ENCODE assay signal across 16 cellular contexts in genomic region chr14:70789361-70789760, GRCh38. TPM values are rescaled to one million over a fixed set of nuclear protein-coding genes. Genes with fewer than 3 reads are reported as not detected.
DNase-seq lines count a peak whose midpoint lies in the region; ATAC-seq and TF ChIP-seq lines count a peak whose summit lies in the region.
"Had no signal": no experiment of that assay in that cellular context is flagged by ENCODE, and none has a peak within 500 bp of the region (broad histone marks: within the 10 kb centered on the region; RNA-seq: fewer than 3 reads in every experiment).

No MANE protein-coding gene starts in this region.

- H3K9me3 ChIP-seq in RWPE2 (ENCODE audit: severe bottlenecking): no peaks in the 10 kb centered on the region
- H3K9me3 ChIP-seq in testis: no peaks in the 10 kb centered on the region
- no peaks in the 10 kb centered on the region for H3K9me3 ChIP-seq in right lobe of liver
- H3K9me3 ChIP-seq: right atrium auricular region, thoracic aorta had no signal

- TF ChIP-seq CTCF in RWPE2 (IDR thresholded peaks at IDR 0.05; ENCODE audit: poor library complexity, severe bottlenecking) (no peak), fibroblast of pulmonary artery (IDR thresholded peaks at IDR 0.05; ENCODE audit: low read length, missing control alignments) (no peak), testis (IDR thresholded peaks at IDR 0.05) (no peak), right lobe of liver (IDR thresholded peaks at IDR 0.05) (no peak)

- ATAC-seq in RWPE2 (ENCODE audit: low read depth) (peak; percentile 44), right lobe of liver (no peak)

- H3K4me3 ChIP-seq in RWPE2 (ENCODE audit: severe bottlenecking) (no peak overlapping the region), fibroblast of pulmonary artery (replicated peaks; ENCODE audit: low read depth, low read length) (no peak overlapping the region), testis (no peak overlapping the region), right lobe of liver (no peak overlapping the region)
- H3K4me3 ChIP-seq: right atrium auricular region, thoracic aorta had no signal

- 22 to 34% methylated on average over 4 of the region's 4 CpGs for WGBS in testis, 2 donors
- WGBS in right lobe of liver (ENCODE audit: insufficient coverage, low coverage, low lambda C conversion rate, missing lambda C conversion rate): 61% methylated on average over 4 of the region's 4 CpGs

- H3K4me1 ChIP-seq in RWPE2 (ENCODE audit: insufficient read depth, poor library complexity, severe bottlenecking) (peaks cover 55% of the 10 kb centered on the region), testis (peaks cover 15% of the 10 kb centered on the region), right lobe of liver (no peaks in the 10 kb centered on the region)
- H3K4me1 ChIP-seq: right atrium auricular region had no signal

- TF ChIP-seq POLR2A in testis (IDR thresholded peaks at IDR 0.05): no peak
- no peak for TF ChIP-seq POLR2A in right lobe of liver (IDR thresholded peaks at IDR 0.05)

- intact Hi-C loops in testis (cut with DNase I; ENCODE audit: low total_unique reads) (no loop called here), right lobe of liver (cut with DNase I) (no loop called here)

- H3K36me3 ChIP-seq in RWPE2 (ENCODE audit: low read depth) (peaks cover 88% of the 10 kb centered on the region), testis (ENCODE audit: low read depth, missing control alignments) (no peaks in the 10 kb centered on the region), right lobe of liver (no peaks in the 10 kb centered on the region)
- H3K36me3 ChIP-seq: right atrium auricular region, thoracic aorta had no signal

- DNase-seq in NCI-H1417 (lab: John Stamatoyannopoulos, UW) (peak in 2 of 3 experiments; percentile 8 to 52), NCI-H1417 treated with DMSO at 0.1 percent for 48 hours (lab: John Stamatoyannopoulos, UW) (no peak), RWPE2 (ENCODE audit: low spot score) (no peak), fibroblast of pulmonary artery (ENCODE audit: low read depth) (peak; percentile 34), testis (peak; percentile 68), HuH-7 (ENCODE audit: low spot score) (no peak), right lobe of liver (no peak), NCI-H748 treated with DMSO at 0.1 percent for 48 hours (lab: John Stamatoyannopoulos, UW) (no peak)
- DNase-seq: 8988T; activated CD8-positive, alpha-beta memory T cell treated with anti-CD3 and anti-CD28 coated beads, Interleukin-2, amount 50 U/mL, for 4 hours; amniotic stem cell; DMS153; effector memory CD4-positive, alpha-beta T cell; SHP77 had no signal

- H3K27me3 ChIP-seq in RWPE2 (ENCODE audit: insufficient read depth, poor library complexity, severe bottlenecking) (no peaks in the 10 kb centered on the region), testis (no peaks in the 10 kb centered on the region), right lobe of liver (no peaks in the 10 kb centered on the region)
- H3K27me3 ChIP-seq: right atrium auricular region had no signal

- H3K27ac ChIP-seq in RWPE2 (ENCODE audit: poor library complexity, severe bottlenecking) (peak overlapping the region; percentile 100), testis (no peak overlapping the region), right lobe of liver (no peak overlapping the region)
- H3K27ac ChIP-seq: right atrium auricular region, thoracic aorta had no signal

RNA-seq across cellular contexts. Expression of gene MAP3K9, which starts 20.0 kb away (rescaled TPM):
- 10 to 100 TPM; 17.4 to 22.5 TPM for total RNA-seq in testis
- polyA plus RNA-seq in testis (ENCODE audit: insufficient read depth, low read depth, low replicate concordance): 18.0 TPM
- 1 to 10 TPM; 2.0 to 3.6 (median 2.7) TPM for total RNA-seq in right lobe of liver

Comparison
In these comparisons a context has a peak if more than half of its experiments do, and no peak if none do; other contexts are left out.
1. DNase-seq: peak in NCI-H1417 (2 of 3), fibroblast of pulmonary artery (single experiment) and testis (single experiment); none in NCI-H1417 treated with DMSO at 0.1 percent for 48 hours (single experiment), RWPE2 (single experiment), HuH-7 (single experiment), right lobe of liver (0 of 3) and NCI-H748 treated with DMSO at 0.1 percent for 48 hours (single experiment).